In the genomic region with DNA sequence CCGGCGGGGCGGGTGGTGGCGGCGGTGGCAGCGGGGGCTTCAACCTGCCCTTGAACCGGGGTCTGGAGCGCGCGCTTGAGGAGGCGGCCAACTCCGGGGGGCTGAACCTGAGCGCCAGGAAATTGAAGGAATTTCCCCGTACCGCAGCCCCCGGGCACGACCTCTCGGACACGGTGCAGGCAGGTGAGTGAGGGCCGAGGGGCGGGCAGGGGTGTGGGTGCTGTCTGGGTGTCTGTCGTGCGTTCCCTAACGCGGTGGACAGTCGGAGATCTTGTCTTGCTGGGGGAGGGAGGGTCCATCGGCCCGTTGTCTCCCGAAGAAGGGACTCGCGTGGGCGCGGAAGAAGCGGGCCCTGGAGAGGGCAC, we compare ENCODE assay signal across 8 cellular contexts. TPM values are rescaled to one million over a fixed set of nuclear protein-coding genes. Genes with fewer than 3 reads are reported as not detected.
DNase-seq lines count a peak whose midpoint lies in the region; ATAC-seq and TF ChIP-seq lines count a peak whose summit lies in the region.

No MANE protein-coding gene starts in this region.

- peak overlapping the region; percentile 94 for H3K27ac Mint-ChIP-seq in T-helper 17 cell

- H3K9me3 ChIP-seq in BE2C (no peaks in the 10 kb centered on the region), HAP-1 (no peaks in the 10 kb centered on the region), T-helper 17 cell (ENCODE audit: control insufficient read depth, low read length, poor library complexity, severe bottlenecking) (no peaks in the 10 kb centered on the region)

- H3K4me1 ChIP-seq in BE2C (peaks cover 11% of the 10 kb centered on the region), HAP-1 (peaks cover 15% of the 10 kb centered on the region)

- H3K4me3 ChIP-seq in BE2C (ENCODE audit: low read depth, low read length) (peak overlapping the region; percentile 86), HAP-1 (peak overlapping the region; percentile 84), fibroblast of mammary gland (ENCODE audit: control insufficient read depth, low read depth, low read length) (peak overlapping the region; percentile 86)

- H3K4me1 Mint-ChIP-seq in T-helper 17 cell = peaks cover 36% of the 10 kb centered on the region

- in situ Hi-C loops in HAP-1 (cut with MboI; ENCODE audit: low sequenced_read_pairs) = no loop called here

- ATAC-seq in T-helper 17 cell = no peak
- no peak for ATAC-seq in HG02973 (IDR thresholded peaks at IDR 0.05; ENCODE audit: unreplicated experiment)

- H3K4me3 Mint-ChIP-seq in T-helper 17 cell = peak overlapping the region; percentile 96

- H3K36me3 ChIP-seq in BE2C (no peaks in the 10 kb centered on the region; the same call in 1 of the 2 replicates), HAP-1 (replicated peaks) (no peaks in the 10 kb centered on the region; the same call in 1 of the 2 replicates)

- intact Hi-C loops in posterior vena cava (cut with DNase I) = loop anchor here (5.0 to 10.0 kb wide), 3 partner anchors 121 to 169 kb away; no protein-coding TSS in a partner anchor

- H3K36me3 Mint-ChIP-seq in T-helper 17 cell (ENCODE audit: low read depth) = no peaks in the 10 kb centered on the region

- H3K27me3 ChIP-seq in BE2C = no peaks in the 10 kb centered on the region
- no peaks in the 10 kb centered on the region for H3K27me3 ChIP-seq in HAP-1 (ENCODE audit: low read depth)

- no peaks in the 10 kb centered on the region for H3K27me3 Mint-ChIP-seq in T-helper 17 cell

- TF ChIP-seq CTCF in BE2C (IDR thresholded peaks at IDR 0.05; ENCODE audit: low read depth, low read length) (no peak), fibroblast of mammary gland (conservative IDR thresholded peaks at IDR 0.05; ENCODE audit: control insufficient read depth, insufficient read depth, low read depth, low read length) (no peak)

- DNase-seq in BE2C (peak; percentile 18), HAP-1 (ENCODE audit: low spot score in 2 of 2) (peak in 1 of 2 experiments; percentile 31), T-helper 17 cell (peak in 1 of 3 donors; percentile 13), fibroblast of mammary gland (ENCODE audit: low read depth) (no peak), posterior vena cava (ENCODE audit: low spot score) (peak; percentile 81), DMS114 treated with DMSO at 0.1 percent for 48 hours (lab: John Stamatoyannopoulos, UW; ENCODE audit: unreplicated experiment) (no peak), epidermal melanocyte (ENCODE audit: insufficient read length, low spot score) (no peak)

RNA-seq across cellular contexts. Expression of gene LRCH1, which starts 0.5 kb away (rescaled TPM):
- polyA plus RNA-seq in BE2C (2012; ENCODE audit: insufficient read depth, insufficient read length, low read depth) = 8.9 TPM
- total RNA-seq in T-helper 17 cell = 10 to 100 TPM; 18.5 to 19.0 TPM
- total RNA-seq in posterior vena cava = 10 to 100 TPM; 22.5 to 31.4 TPM

Comparison
In these comparisons a context has a peak if more than half of its experiments do, and no peak if none do; other contexts are left out.
1. DNase-seq: peak in BE2C (single experiment) and posterior vena cava (single experiment); none in fibroblast of mammary gland (single experiment), DMS114 treated with DMSO at 0.1 percent for 48 hours (single experiment) and epidermal melanocyte (single experiment).
2. Peak in every context shown above with its lines, with median percentiles within 50 percentile points of each other: H3K4me3 ChIP-seq.